ENCODE assay signal across 6 cellular contexts in the genomic region with DNA sequence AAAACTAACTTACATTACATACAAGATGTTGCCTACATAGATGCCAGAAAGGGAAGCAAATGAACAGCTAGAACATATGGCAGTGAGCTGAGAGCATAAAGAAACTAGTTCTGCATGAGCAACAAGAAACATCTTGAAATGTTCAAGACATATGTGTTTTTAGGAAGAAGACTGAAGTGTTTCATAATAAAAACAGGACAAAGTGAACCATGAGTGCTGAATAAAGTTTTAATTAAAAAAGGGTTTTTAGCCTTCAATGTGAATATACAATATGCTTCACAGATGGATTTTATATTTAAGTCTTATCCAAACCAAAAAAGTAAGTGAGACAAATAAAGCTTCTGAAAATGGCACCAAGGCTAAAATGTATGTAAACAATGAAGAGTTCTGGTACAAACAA. TPM values are rescaled to one million over a fixed set of nuclear protein-coding genes. Genes with fewer than 3 reads are reported as not detected.
"Had no signal": no experiment of that assay in that cellular context is flagged by ENCODE, and none has a peak within 500 bp of the region (broad histone marks: within the 10 kb centered on the region; RNA-seq: fewer than 3 reads in every experiment).

No MANE protein-coding gene starts in this region.

- H3K4me3 ChIP-seq: GM23338, K562 had no signal

- H2AFZ ChIP-seq: GM23338 had no signal

- DNase-seq: H9, HCEC 1CT, IMR-90 had no signal

- H3K4me2 ChIP-seq: GM23338 had no signal

- ATAC-seq: GM23338, K562 had no signal

RNA-seq across cellular contexts. Expression of gene SLC5A9, which starts 39.5 kb away (rescaled TPM):
- total RNA-seq: H1, H9, IMR-90, K562 had no signal
